In genomic region chr16:73427177-73427576, GRCh38 we compare ENCODE assay signal across 20 cellular contexts.
DNase-seq lines count a peak whose midpoint lies in the region; ATAC-seq, FAIRE-seq and TF ChIP-seq lines count a peak whose summit lies in the region.
"Had no signal": no experiment of that assay in that cellular context is flagged by ENCODE, and none has a peak within 500 bp of the region (broad histone marks: within the 10 kb centered on the region; RNA-seq: fewer than 3 reads in every experiment).

No MANE protein-coding gene starts in this region.

- H3K9ac ChIP-seq in H1 (replicated peaks in 1 of 4; ENCODE audit: extremely low read depth in 1 of 4, low read depth in 3 of 4, low read length in 3 of 4) (no peak overlapping the region), neural progenitor cell (no peak overlapping the region)
- H3K9ac ChIP-seq: BLaER1 had no signal

- H2BK5ac ChIP-seq in H1 (ENCODE audit: low read depth, low read length), result no peak overlapping the region

- DNase-seq in GM23338 (ENCODE audit: low spot score) (no peak), NCI-H2227 treated with DMSO at 0.1 percent for 48 hours (lab: John Stamatoyannopoulos, UW) (peak; percentile 40), H1 (ENCODE audit: low read depth in 1 of 2, low spot score in 2 of 2) (no peak), neural progenitor cell (ENCODE audit: low spot score) (peak; percentile 44), mesenteric fat pad (ENCODE audit: low spot score) (no peak), right atrium auricular region (ENCODE audit: low spot score) (no peak), SIG-M5 treated with dmso at 0.1 percent for 504 hours (lab: John Stamatoyannopoulos, UW; ENCODE audit: unreplicated experiment) (no peak)
- DNase-seq: AML-193; Calu3; CD4-positive, alpha-beta memory T cell; DND-41; EL; HFFc6 had no signal

- no peaks in the 10 kb centered on the region for H3K79me1 ChIP-seq in H1 (ENCODE audit: low read depth, low read length)

- H3K27me3 Mint-ChIP-seq in GM23338 (ENCODE audit: insufficient read depth, low read depth, poor library complexity) (peaks cover 2% of the 10 kb centered on the region), neural progenitor cell (ENCODE audit: insufficient read depth, low read depth) (peaks cover 6% of the 10 kb centered on the region)
- H3K27me3 Mint-ChIP-seq: CD4-positive, alpha-beta memory T cell had no signal

- no peak overlapping the region for H4K5ac ChIP-seq in H1 (ENCODE audit: insufficient read length, low read depth, low read length)

- no peaks in the 10 kb centered on the region for H4K20me1 ChIP-seq in GM23338 (replicated peaks; ENCODE audit: insufficient read depth)
- no peaks in the 10 kb centered on the region for H4K20me1 ChIP-seq in H1 (replicated peaks in 1 of 2; ENCODE audit: control insufficient read depth in 1 of 2, insufficient read depth in 2 of 2, low read length in 2 of 2)
- H4K20me1 ChIP-seq in neural progenitor cell (ENCODE audit: low read depth), result no peaks in the 10 kb centered on the region
- H4K20me1 ChIP-seq: BLaER1 had no signal

- no peak for TF ChIP-seq EP300 in H1 (IDR thresholded peaks at IDR 0.05; ENCODE audit: borderline replicate concordance in 1 of 2, low read depth in 2 of 2, low read length in 2 of 2)

- peak; percentile 62 for ATAC-seq in GM23338
- ATAC-seq: A549, GM12878, HCT116 had no signal

- TF ChIP-seq POLR2A in H1 (IDR thresholded peaks at IDR 0.05; ENCODE audit: control extremely low read depth in 1 of 2, low read depth in 2 of 2, low read length in 2 of 2), result no peak

- no peak overlapping the region for H3K18ac ChIP-seq in H1 (ENCODE audit: extremely low read depth, low read length)

- TF ChIP-seq RAD21 in H1 (IDR thresholded peaks at IDR 0.05 in 1 of 2, conservative IDR thresholded peaks at IDR 0.05 in 1 of 2; ENCODE audit: low read depth in 2 of 2, low read length in 2 of 2), result no peak

- H2AFZ ChIP-seq in GM23338 (no peak overlapping the region), H1 (ENCODE audit: low read length) (0 out of 2 replicates have a peak overlapping the region, but pooled peaks have one; percentile 11), neural progenitor cell (replicated peaks) (no peak overlapping the region)

- H4K8ac ChIP-seq in H1 (ENCODE audit: extremely low read depth, insufficient read depth, low read length), result no peak overlapping the region

- H3F3A ChIP-seq in GM23338 (replicated peaks; ENCODE audit: low read depth) (no peaks in the 10 kb centered on the region), neural progenitor cell (ENCODE audit: low read depth) (no peaks in the 10 kb centered on the region)

- no peak overlapping the region for H2BK20ac ChIP-seq in H1 (ENCODE audit: low read length)

- H3K23me2 ChIP-seq in H1 (ENCODE audit: low read depth, low read length), result no peaks in the 10 kb centered on the region

- H3K23ac ChIP-seq in H1 (ENCODE audit: insufficient read length), result no peak overlapping the region

- 0 out of 2 replicates have a peak overlapping the region, but pooled peaks have one; percentile 53 for H2BK15ac ChIP-seq in H1 (ENCODE audit: low read length)

- H3K9me3 ChIP-seq in H1 (ENCODE audit: insufficient read depth in 2 of 2, low read depth in 1 of 2, low read length in 1 of 2) (no peaks in the 10 kb centered on the region), neural progenitor cell (ENCODE audit: low read depth) (no peaks in the 10 kb centered on the region), right atrium auricular region (no peaks in the 10 kb centered on the region)
- H3K9me3 ChIP-seq: A549, BLaER1 had no signal

- no peak overlapping the region for H3K14ac ChIP-seq in H1 (ENCODE audit: insufficient read length)

- 0 out of 2 replicates have a peak, but pooled peaks cover under 1% of the 10 kb centered on the region for H3K4me1 ChIP-seq in GM23338 (ENCODE audit: insufficient read depth)
- H3K4me1 ChIP-seq in H1 (replicated peaks in 1 of 4; ENCODE audit: control insufficient read depth in 3 of 4, insufficient read depth in 4 of 4, low read length in 3 of 4), result no peaks in the 10 kb centered on the region
- H3K4me1 ChIP-seq in neural progenitor cell, result peaks cover 17% of the 10 kb centered on the region
- no peaks in the 10 kb centered on the region for H3K4me1 ChIP-seq in right atrium auricular region
- H3K4me1 ChIP-seq: A549, BLaER1 had no signal

- no peak overlapping the region for H3K27ac Mint-ChIP-seq in GM23338
- no peak overlapping the region for H3K27ac Mint-ChIP-seq in neural progenitor cell
- H3K27ac Mint-ChIP-seq: CD14-positive monocyte; CD4-positive, alpha-beta memory T cell; HFFc6 had no signal

- CTCF ChIA-PET in H1 (lab: Charles Lee; ENCODE audit: partially characterized antibody), result no interaction called here

- no peak overlapping the region for H3K4ac ChIP-seq in H1 (replicated peaks; ENCODE audit: insufficient read length, low read depth, low read length)

- H3K27me3 ChIP-seq in GM23338 (ENCODE audit: insufficient read depth) (no peaks in the 10 kb centered on the region), H1 (replicated peaks in 1 of 4; ENCODE audit: control insufficient read depth in 3 of 4, extremely low read depth in 1 of 4, insufficient read depth in 3 of 4, low read length in 3 of 4) (no peaks in the 10 kb centered on the region), neural progenitor cell (no peaks in the 10 kb centered on the region), right atrium auricular region (no peaks in the 10 kb centered on the region)
- H3K27me3 ChIP-seq: BLaER1 had no signal

- no peaks in the 10 kb centered on the region for H3K9me3 Mint-ChIP-seq in GM23338
- no peaks in the 10 kb centered on the region for H3K9me3 Mint-ChIP-seq in neural progenitor cell
- H3K9me3 Mint-ChIP-seq: HFFc6 had no signal

- H2BK120ac ChIP-seq in H1 (replicated peaks; ENCODE audit: low read depth, low read length), result no peak overlapping the region

- no peak overlapping the region for H4K91ac ChIP-seq in H1 (replicated peaks; ENCODE audit: insufficient read length, low read length)

- H3K4me3 Mint-ChIP-seq in GM23338 (no peak overlapping the region), neural progenitor cell (no peak overlapping the region)
- H3K4me3 Mint-ChIP-seq: CD14-positive monocyte; CD4-positive, alpha-beta memory T cell; HFFc6 had no signal

- H2AK5ac ChIP-seq in H1 (ENCODE audit: low read depth, low read length), result no peak overlapping the region

- no peak for FAIRE-seq in H1 (lab: Jason Lieb, UNC)
- FAIRE-seq: A549, GM12878, H54 had no signal

- H3K27ac ChIP-seq in GM23338 (ENCODE audit: low read depth) (no peak overlapping the region), H1 (ENCODE audit: low read depth, low read length) (no peak overlapping the region), neural progenitor cell (no peak overlapping the region), right atrium auricular region (no peak overlapping the region)
- H3K27ac ChIP-seq: 22Rv1, A549, BLaER1 had no signal

- H3K4me3 ChIP-seq in GM23338, result no peak overlapping the region
- no peak overlapping the region for H3K4me3 ChIP-seq in H1 (ENCODE audit: extremely low read depth in 1 of 4, insufficient read depth in 2 of 4, low read depth in 3 of 4, low read length in 4 of 4)
- H3K4me3 ChIP-seq in neural progenitor cell, result no peak overlapping the region
- H3K4me3 ChIP-seq in right atrium auricular region, result no peak overlapping the region
- H3K4me3 ChIP-seq: A549, BLaER1, GM12878 had no signal

- H3K56ac ChIP-seq in H1 (replicated peaks; ENCODE audit: insufficient read length, low read depth, low read length), result no peak overlapping the region

- TF ChIP-seq CTCF in GM23338 (conservative IDR thresholded peaks at IDR 0.05; ENCODE audit: low read depth in 2 of 2), result no peak
- TF ChIP-seq CTCF in H1 (IDR thresholded peaks at IDR 0.05; ENCODE audit: control extremely low read depth in 1 of 3, insufficient read depth in 1 of 3, low read depth in 1 of 3, low read length in 3 of 3), result no peak
- no peak for TF ChIP-seq CTCF in neural progenitor cell (IDR thresholded peaks at IDR 0.05)
- no peak for TF ChIP-seq CTCF in right atrium auricular region (IDR thresholded peaks at IDR 0.05)

- H3K36me3 ChIP-seq in GM23338 (ENCODE audit: insufficient read depth) (no peaks in the 10 kb centered on the region), H1 (ENCODE audit: control insufficient read depth in 2 of 4, insufficient read depth in 4 of 4, low read length in 3 of 4) (no peaks in the 10 kb centered on the region), neural progenitor cell (no peaks in the 10 kb centered on the region), right atrium auricular region (no peaks in the 10 kb centered on the region)
- H3K36me3 ChIP-seq: BLaER1 had no signal

- no peaks in the 10 kb centered on the region for H3K9me2 ChIP-seq in GM23338 (ENCODE audit: insufficient read depth)

- H3K79me2 ChIP-seq in GM23338 (replicated peaks; ENCODE audit: insufficient read depth) (no peaks in the 10 kb centered on the region), H1 (ENCODE audit: control insufficient read depth in 1 of 2, insufficient read depth in 2 of 2, low read length in 2 of 2) (no peaks in the 10 kb centered on the region), neural progenitor cell (ENCODE audit: low read depth) (no peaks in the 10 kb centered on the region)

- H2BK12ac ChIP-seq in H1 (ENCODE audit: low read depth, low read length), result no peak overlapping the region

- H3K4me2 ChIP-seq in GM23338, result no peak overlapping the region
- H3K4me2 ChIP-seq in H1 (ENCODE audit: insufficient read depth in 1 of 2, low read depth in 2 of 2, low read length in 2 of 2), result no peak overlapping the region
- peak overlapping the region; percentile 12 for H3K4me2 ChIP-seq in neural progenitor cell
- H3K4me2 ChIP-seq: A549, BLaER1 had no signal

- no peaks in the 10 kb centered on the region for H3K36me3 Mint-ChIP-seq in GM23338 (ENCODE audit: low read depth)
- H3K36me3 Mint-ChIP-seq in neural progenitor cell, result no peaks in the 10 kb centered on the region
- H3K36me3 Mint-ChIP-seq: CD14-positive monocyte; CD4-positive, alpha-beta memory T cell had no signal

- POLR2A ChIA-PET in H1 (lab: Charles Lee; ENCODE audit: partially characterized antibody), result no interaction called here

- 81% methylated on average over 3 of the region's 3 CpGs; no CpG with 5 or more reads in 1 of the 2 experiments for WGBS in H1 (ENCODE audit: extremely low coverage in 1 of 2, insufficient coverage in 1 of 2, insufficient read length in 1 of 2, insufficient replicate concordance in 2 of 2, low coverage in 1 of 2, low lambda C conversion rate in 2 of 2, missing lambda C conversion rate in 1 of 2), 2 experiments

- H3K4me1 Mint-ChIP-seq in GM23338 (peaks cover 13% of the 10 kb centered on the region; the same call in 2 of the 3 replicates), neural progenitor cell (peaks cover 24% of the 10 kb centered on the region)
- H3K4me1 Mint-ChIP-seq: CD14-positive monocyte; CD4-positive, alpha-beta memory T cell had no signal

TF ChIP-seq in GM23338, 12 proteins besides CTCF, POLR2A, EP300 and RAD21 (continues in another document):
- TF ChIP-seq CREB1 (CRISPR knock-in tag; IDR thresholded peaks at IDR 0.05; ENCODE audit: low read depth), result no peak
- no peak for TF ChIP-seq EZH2phosphoT487 (IDR thresholded peaks at IDR 0.05; ENCODE audit: unreplicated experiment)
- no peak for TF ChIP-seq ZNF331 (CRISPR knock-in tag; IDR thresholded peaks at IDR 0.05; ENCODE audit: low read depth)

Comparison
In these comparisons a context has a peak if more than half of its experiments do, and no peak if none do; other contexts are left out.
1. DNase-seq: peak in NCI-H2227 treated with DMSO at 0.1 percent for 48 hours (single experiment) and neural progenitor cell (single experiment); none in GM23338 (single experiment), H1 (0 of 2), mesenteric fat pad (single experiment), right atrium auricular region (single experiment) and SIG-M5 treated with dmso at 0.1 percent for 504 hours (single experiment).